ENCODE assay signal across 19 cellular contexts in genomic region chr13:80306573-80306972, GRCh38. TPM values are rescaled to one million over a fixed set of nuclear protein-coding genes. Genes with fewer than 3 reads are reported as not detected.
DNase-seq lines count a peak whose midpoint lies in the region; ATAC-seq, FAIRE-seq and TF ChIP-seq lines count a peak whose summit lies in the region.
"Had no signal": no experiment of that assay in that cellular context is flagged by ENCODE, and none has a peak within 500 bp of the region (broad histone marks: within the 10 kb centered on the region; RNA-seq: fewer than 3 reads in every experiment).

No MANE protein-coding gene starts in this region.

- DNase-seq in left ventricle myocardium inferior: no peak
- DNase-seq in left cardiac atrium: no peak
- no peak for DNase-seq in endothelial cell of umbilical vein (ENCODE audit: low read depth, low spot score)
- DNase-seq in neural progenitor cell (ENCODE audit: low spot score): no peak
- no peak for DNase-seq in Calu3
- no peak for DNase-seq in NCI-H69 (lab: John Stamatoyannopoulos, UW)
- DNase-seq in activated CD4-positive, alpha-beta T cell treated with anti-CD3 and anti-CD28 coated beads, Interleukin-2, amount 50 U/mL, for 48 hours: no peak
- DNase-seq: CD8-positive, alpha-beta memory T cell; DMS79; H9; MV-4-11; NCI-H187 treated with DMSO at 0.1 percent for 48 hours; NCI-H226; NCI-H524; SHP77 treated with DMSO at 0.1 percent for 48 hours had no signal

- no peak for FAIRE-seq in endothelial cell of umbilical vein (lab: Jason Lieb, UNC)
- FAIRE-seq: D721Med had no signal

- TF ChIP-seq POLR2A in endothelial cell of umbilical vein (IDR thresholded peaks at IDR 0.05; ENCODE audit: low read depth, low read length): no peak

- peaks cover 2% of the 10 kb centered on the region for H3K27me3 Mint-ChIP-seq in neural progenitor cell (ENCODE audit: insufficient read depth, low read depth)
- no peaks in the 10 kb centered on the region for H3K27me3 Mint-ChIP-seq in Calu3 (ENCODE audit: unreplicated experiment)
- H3K27me3 Mint-ChIP-seq: CD8-positive, alpha-beta memory T cell had no signal

- H3K9me3 Mint-ChIP-seq in neural progenitor cell (peaks cover 4% of the 10 kb centered on the region), Calu3 (ENCODE audit: low read depth, unreplicated experiment) (no peaks in the 10 kb centered on the region)
- H3K9me3 Mint-ChIP-seq: H9 had no signal

- H3K4me1 Mint-ChIP-seq in neural progenitor cell: peaks cover 20% of the 10 kb centered on the region
- H3K4me1 Mint-ChIP-seq in Calu3 (ENCODE audit: low read depth, unreplicated experiment): peaks cover 9% of the 10 kb centered on the region

- CTCF ChIA-PET in endothelial cell of umbilical vein (lab: Charles Lee) (interaction anchor here (1.6 to 1.8 kb wide), 2 partner anchors 9 to 627 kb away, joined by 6 to 7 read pairs; no protein-coding TSS in a partner anchor), Calu3 (lab: Charles Lee) (no interaction called here)

- H3K27ac Mint-ChIP-seq in neural progenitor cell: no peak overlapping the region
- H3K27ac Mint-ChIP-seq in Calu3 (ENCODE audit: unreplicated experiment): no peak overlapping the region
- H3K27ac Mint-ChIP-seq: CD8-positive, alpha-beta memory T cell had no signal

- dilution Hi-C loops in endothelial cell of umbilical vein (cut with MboI; ENCODE audit: extremely low pct_ligation_motif_present, low sequenced_read_pairs): no loop called here

- no TSS peak for BruUV-seq in endothelial cell of umbilical vein (replicated peaks; lab: Mats Ljungman, UMichigan)
- no TSS peak for BruUV-seq in Calu3 (replicated peaks; lab: Mats Ljungman, UMichigan)

- H3K4me1 ChIP-seq in left ventricle myocardium inferior: peaks cover 27% of the 10 kb centered on the region
- peaks cover 7% of the 10 kb centered on the region for H3K4me1 ChIP-seq in endothelial cell of umbilical vein (ENCODE audit: control insufficient read depth, extremely low read depth, insufficient read depth, low read length)
- no peaks in the 10 kb centered on the region for H3K4me1 ChIP-seq in neural progenitor cell

- H3K79me2 ChIP-seq in endothelial cell of umbilical vein (ENCODE audit: control insufficient read depth, insufficient read depth, low read length) (no peaks in the 10 kb centered on the region), neural progenitor cell (ENCODE audit: low read depth) (no peaks in the 10 kb centered on the region)

- no peaks in the 10 kb centered on the region for H3K9me1 ChIP-seq in endothelial cell of umbilical vein (replicated peaks; ENCODE audit: control insufficient read depth, extremely low read depth, insufficient read depth, low read length)

- ATAC-seq in left cardiac atrium (no peak), GM21723 (IDR thresholded peaks at IDR 0.05; ENCODE audit: unreplicated experiment) (no peak)

- no peak for TF ChIP-seq CTCF in left ventricle myocardium inferior (IDR thresholded peaks at IDR 0.05; ENCODE audit: borderline replicate concordance)
- TF ChIP-seq CTCF in endothelial cell of umbilical vein (IDR thresholded peaks at IDR 0.05; ENCODE audit: extremely low read depth in 1 of 2, insufficient read depth in 1 of 2, low read depth in 1 of 2, low read length in 2 of 2): no peak
- TF ChIP-seq CTCF in neural progenitor cell (IDR thresholded peaks at IDR 0.05): no peak
- TF ChIP-seq CTCF in Calu3 (IDR thresholded peaks at IDR 0.05; ENCODE audit: unreplicated experiment): no peak

- H3K4me2 ChIP-seq in endothelial cell of umbilical vein (ENCODE audit: insufficient read depth, low read length): no peak overlapping the region
- no peak overlapping the region for H3K4me2 ChIP-seq in neural progenitor cell
- H3K4me2 ChIP-seq: KMS-11 had no signal

- H3K27ac ChIP-seq in left ventricle myocardium inferior (replicated peaks): peak overlapping the region; percentile 72
- H3K27ac ChIP-seq in endothelial cell of umbilical vein (ENCODE audit: insufficient read depth, low read depth, low read length): no peak overlapping the region
- no peak overlapping the region for H3K27ac ChIP-seq in neural progenitor cell
- H3K27ac ChIP-seq: HL-60, KMS-11 had no signal

- no peaks in the 10 kb centered on the region for H3F3A ChIP-seq in neural progenitor cell (ENCODE audit: low read depth)

- POLR2A ChIA-PET in endothelial cell of umbilical vein (lab: Charles Lee): no interaction called here

- no peak overlapping the region for H3K4me3 ChIP-seq in left ventricle myocardium inferior
- no peak overlapping the region for H3K4me3 ChIP-seq in endothelial cell of umbilical vein (replicated peaks in 1 of 3; ENCODE audit: insufficient read depth in 1 of 3, low read depth in 1 of 3, low read length in 3 of 3)
- no peak overlapping the region for H3K4me3 ChIP-seq in neural progenitor cell

- H4K20me1 ChIP-seq in endothelial cell of umbilical vein (replicated peaks; ENCODE audit: control insufficient read depth, extremely low read depth, insufficient read depth, low read length) (no peaks in the 10 kb centered on the region), neural progenitor cell (ENCODE audit: low read depth) (no peaks in the 10 kb centered on the region)

- H2AFZ ChIP-seq in endothelial cell of umbilical vein (ENCODE audit: low read depth, low read length): peak overlapping the region; percentile 48
- peak overlapping the region; percentile 12 for H2AFZ ChIP-seq in neural progenitor cell (replicated peaks)

- H3K36me3 Mint-ChIP-seq in neural progenitor cell (peaks cover 14% of the 10 kb centered on the region), Calu3 (ENCODE audit: insufficient read depth, unreplicated experiment) (no peaks in the 10 kb centered on the region)

- intact Hi-C loops in left ventricle myocardium inferior (cut with micrococcal nuclease): no loop called here
- intact Hi-C loops in left cardiac atrium (cut with DNase I): no loop called here
- intact Hi-C loops in endothelial cell of umbilical vein (cut with micrococcal nuclease): no loop called here
- intact Hi-C loops in Calu3 (cut with micrococcal nuclease; ENCODE audit: unreplicated experiment): no loop called here

- no peaks in the 10 kb centered on the region for H3K27me3 ChIP-seq in left ventricle myocardium inferior (ENCODE audit: low read depth)
- no peaks in the 10 kb centered on the region for H3K27me3 ChIP-seq in endothelial cell of umbilical vein (ENCODE audit: control insufficient read depth in 2 of 2, insufficient read depth in 2 of 2, low read length in 2 of 2)
- H3K27me3 ChIP-seq in neural progenitor cell: no peaks in the 10 kb centered on the region

- H3K4me3 Mint-ChIP-seq in neural progenitor cell: no peak overlapping the region
- H3K4me3 Mint-ChIP-seq in Calu3 (ENCODE audit: low read depth, unreplicated experiment): no peak overlapping the region
- H3K4me3 Mint-ChIP-seq: CD8-positive, alpha-beta memory T cell; H9 had no signal

- H3K36me3 ChIP-seq in left ventricle myocardium inferior (no peaks in the 10 kb centered on the region), endothelial cell of umbilical vein (ENCODE audit: control insufficient read depth in 2 of 2, extremely low read depth in 1 of 2, insufficient read depth in 2 of 2, low read length in 2 of 2) (no peaks in the 10 kb centered on the region), neural progenitor cell (no peaks in the 10 kb centered on the region)

- H3K9ac ChIP-seq in endothelial cell of umbilical vein (replicated peaks; ENCODE audit: extremely low read depth, insufficient read depth, low read length): no peak overlapping the region
- no peak overlapping the region for H3K9ac ChIP-seq in neural progenitor cell
- H3K9ac ChIP-seq: KMS-11 had no signal

- H3K9me3 ChIP-seq in left ventricle myocardium inferior (replicated peaks) (no peaks in the 10 kb centered on the region), endothelial cell of umbilical vein (replicated peaks; ENCODE audit: control insufficient read depth, insufficient read depth, low read length) (no peaks in the 10 kb centered on the region), neural progenitor cell (ENCODE audit: low read depth) (no peaks in the 10 kb centered on the region)

TF ChIP-seq in endothelial cell of umbilical vein, 7 proteins besides CTCF, POLR2A, EP300 and RAD21:
- TF ChIP-seq GATA2 (IDR thresholded peaks at IDR 0.05; ENCODE audit: insufficient read depth, insufficient read length, low read depth, low read length) (no peak), FOS (IDR thresholded peaks at IDR 0.05; ENCODE audit: borderline replicate concordance, insufficient read depth, low read length) (no peak), MAX (IDR thresholded peaks at IDR 0.05; ENCODE audit: insufficient read depth, insufficient read length) (no peak), POLR2AphosphoS5 (IDR thresholded peaks at IDR 0.05; ENCODE audit: insufficient read depth, low read depth, low read length) (no peak), JUN (IDR thresholded peaks at IDR 0.05; ENCODE audit: borderline replicate concordance, insufficient read depth, insufficient read length, low read depth) (no peak), EZH2 (IDR thresholded peaks at IDR 0.05; ENCODE audit: borderline replicate concordance, low read depth, low read length, severe bottlenecking) (no peak), MYC (IDR thresholded peaks at IDR 0.05; ENCODE audit: low read depth, low read length) (no peak)

RNA-seq across cellular contexts. Expression of gene SPRY2, which starts 34.4 kb away (rescaled TPM):
- total RNA-seq in left ventricle myocardium inferior: 34.6 TPM
- 10 to 100 TPM; 41.4 to 42.7 TPM for total RNA-seq in left cardiac atrium
- total RNA-seq in endothelial cell of umbilical vein: 26.2 and 27.9 TPM in 2 replicates
- polyA plus RNA-seq in endothelial cell of umbilical vein: 52.3 and 65.0 TPM in 2 replicates
- polyA plus RNA-seq in endothelial cell of umbilical vein (2011; cell fraction: cytosol; rRNA removed): 49.4 and 58.1 TPM in 2 replicates
- polyA plus RNA-seq in endothelial cell of umbilical vein (2011; cell fraction: nucleus; rRNA removed): 48.5 and 49.4 TPM in 2 replicates
- 20.2 and 27.1 TPM in 2 replicates for polyA plus RNA-seq in endothelial cell of umbilical vein (2012)
- polyA minus RNA-seq in endothelial cell of umbilical vein: 61.5 and 68.5 TPM in 2 replicates
- 2.9 TPM for polyA minus RNA-seq in endothelial cell of umbilical vein (2011; cell fraction: cytosol; rRNA and poly(A)+ RNA removed)
- polyA minus RNA-seq in endothelial cell of umbilical vein (2011; cell fraction: nucleus; rRNA and poly(A)+ RNA removed): 34.4 and 35.8 TPM in 2 replicates
- 17.2 and 22.5 TPM in 2 replicates for total RNA-seq in neural progenitor cell (ENCODE audit: low replicate concordance)
- total RNA-seq in Calu3 (2022): 13.3 and 13.6 TPM in 2 replicates
